In the genomic region with DNA sequence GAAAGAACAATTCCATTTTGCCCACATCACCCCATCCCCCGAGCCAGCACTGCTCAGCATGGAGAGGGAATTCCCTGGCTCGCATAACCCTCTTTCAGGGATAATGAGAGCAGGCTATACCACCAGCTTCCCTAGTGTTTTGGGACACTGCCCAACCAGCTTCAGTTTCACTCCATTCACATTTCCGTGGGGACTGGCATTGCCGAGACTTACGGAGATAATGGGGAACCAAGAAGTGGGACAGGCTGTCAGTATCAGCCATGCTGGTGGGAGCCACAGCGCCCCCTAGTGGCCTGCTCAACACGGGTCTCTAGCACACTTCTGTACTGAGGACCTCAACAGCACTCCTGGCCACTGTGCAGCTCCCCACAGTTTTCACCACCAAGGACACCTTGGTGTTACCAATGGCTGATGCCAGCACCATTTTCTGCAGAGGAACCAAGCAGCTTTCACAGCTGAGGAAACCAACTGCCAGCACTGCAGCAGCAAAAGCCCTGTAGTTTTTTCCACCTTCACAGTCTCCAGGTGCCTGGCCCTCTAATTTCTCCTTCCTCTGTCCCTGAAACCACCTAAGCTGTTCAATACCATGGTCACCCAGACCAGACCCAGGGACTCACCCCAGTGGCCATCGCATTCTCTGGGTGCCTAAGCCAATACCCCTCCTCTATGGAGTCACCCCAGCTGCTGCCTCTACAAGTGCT, we compare ENCODE assay signal across 1 cellular context.
TF ChIP-seq lines count a peak whose summit lies in the region.

No MANE protein-coding gene starts in this region.

TF ChIP-seq in GM12878, 131 proteins besides CTCF, POLR2A, EP300 and RAD21 (continued from another document):
- TF ChIP-seq, protein P1, sequence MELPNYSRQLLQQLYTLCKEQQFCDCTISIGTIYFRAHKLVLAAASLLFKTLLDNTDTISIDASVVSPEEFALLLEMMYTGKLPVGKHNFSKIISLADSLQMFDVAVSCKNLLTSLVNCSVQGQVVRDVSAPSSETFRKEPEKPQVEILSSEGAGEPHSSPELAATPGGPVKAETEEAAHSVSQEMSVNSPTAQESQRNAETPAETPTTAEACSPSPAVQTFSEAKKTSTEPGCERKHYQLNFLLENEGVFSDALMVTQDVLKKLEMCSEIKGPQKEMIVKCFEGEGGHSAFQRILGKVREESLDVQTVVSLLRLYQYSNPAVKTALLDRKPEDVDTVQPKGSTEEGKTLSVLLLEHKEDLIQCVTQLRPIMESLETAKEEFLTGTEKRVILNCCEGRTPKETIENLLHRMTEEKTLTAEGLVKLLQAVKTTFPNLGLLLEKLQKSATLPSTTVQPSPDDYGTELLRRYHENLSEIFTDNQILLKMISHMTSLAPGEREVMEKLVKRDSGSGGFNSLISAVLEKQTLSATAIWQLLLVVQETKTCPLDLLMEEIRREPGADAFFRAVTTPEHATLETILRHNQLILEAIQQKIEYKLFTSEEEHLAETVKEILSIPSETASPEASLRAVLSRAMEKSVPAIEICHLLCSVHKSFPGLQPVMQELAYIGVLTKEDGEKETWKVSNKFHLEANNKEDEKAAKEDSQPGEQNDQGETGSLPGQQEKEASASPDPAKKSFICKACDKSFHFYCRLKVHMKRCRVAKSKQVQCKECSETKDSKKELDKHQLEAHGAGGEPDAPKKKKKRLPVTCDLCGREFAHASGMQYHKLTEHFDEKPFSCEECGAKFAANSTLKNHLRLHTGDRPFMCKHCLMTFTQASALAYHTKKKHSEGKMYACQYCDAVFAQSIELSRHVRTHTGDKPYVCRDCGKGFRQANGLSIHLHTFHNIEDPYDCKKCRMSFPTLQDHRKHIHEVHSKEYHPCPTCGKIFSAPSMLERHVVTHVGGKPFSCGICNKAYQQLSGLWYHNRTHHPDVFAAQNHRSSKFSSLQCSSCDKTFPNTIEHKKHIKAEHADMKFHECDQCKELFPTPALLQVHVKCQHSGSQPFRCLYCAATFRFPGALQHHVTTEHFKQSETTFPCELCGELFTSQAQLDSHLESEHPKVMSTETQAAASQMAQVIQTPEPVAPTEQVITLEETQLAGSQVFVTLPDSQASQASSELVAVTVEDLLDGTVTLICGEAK (IDR thresholded peaks at IDR 0.05; ENCODE audit: borderline replicate concordance) = no peak
- TF ChIP-seq TCF12 (IDR thresholded peaks at IDR 0.05; ENCODE audit: low read depth, low read length) = no peak
- TF ChIP-seq ZBED1 (IDR thresholded peaks at IDR 0.05; ENCODE audit: borderline replicate concordance) = no peak
- TF ChIP-seq MXI1 (IDR thresholded peaks at IDR 0.05; ENCODE audit: low read depth, low read length) = no peak
- TF ChIP-seq BHLHE40 (IDR thresholded peaks at IDR 0.05; ENCODE audit: borderline replicate concordance in 1 of 2, low read depth in 2 of 2, low read length in 1 of 2) = peak in 1 of 2 experiments; percentile 23; a peak in 1 of 4 replicates
- TF ChIP-seq SMAD1 (IDR thresholded peaks at IDR 0.05; ENCODE audit: low read depth, partially characterized antibody) = no peak
- TF ChIP-seq TCF7 (IDR thresholded peaks at IDR 0.05; ENCODE audit: borderline replicate concordance) = no peak
- TF ChIP-seq, protein P2, sequence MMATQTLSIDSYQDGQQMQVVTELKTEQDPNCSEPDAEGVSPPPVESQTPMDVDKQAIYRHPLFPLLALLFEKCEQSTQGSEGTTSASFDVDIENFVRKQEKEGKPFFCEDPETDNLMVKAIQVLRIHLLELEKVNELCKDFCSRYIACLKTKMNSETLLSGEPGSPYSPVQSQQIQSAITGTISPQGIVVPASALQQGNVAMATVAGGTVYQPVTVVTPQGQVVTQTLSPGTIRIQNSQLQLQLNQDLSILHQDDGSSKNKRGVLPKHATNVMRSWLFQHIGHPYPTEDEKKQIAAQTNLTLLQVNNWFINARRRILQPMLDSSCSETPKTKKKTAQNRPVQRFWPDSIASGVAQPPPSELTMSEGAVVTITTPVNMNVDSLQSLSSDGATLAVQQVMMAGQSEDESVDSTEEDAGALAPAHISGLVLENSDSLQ (IDR thresholded peaks at IDR 0.05) = peak; percentile 65; the same call in 1 of the 2 replicates
- TF ChIP-seq RB1 (IDR thresholded peaks at IDR 0.05; ENCODE audit: borderline replicate concordance) = no peak
- TF ChIP-seq SUZ12 (IDR thresholded peaks at IDR 0.05; ENCODE audit: unreplicated experiment) = no peak
- no peak for TF ChIP-seq NR2F1 (conservative IDR thresholded peaks at IDR 0.05)
- no peak for TF ChIP-seq DPF2 (IDR thresholded peaks at IDR 0.05)
- TF ChIP-seq IKZF2 (IDR thresholded peaks at IDR 0.05) = peak in 1 of 2 experiments; percentile 63; a peak in 1 of 4 replicates
TF ChIP-seq in GM12878: peak in this region for 10.
